Comparison of ENCODE assay signal across 20 cellular contexts in the genomic region with DNA sequence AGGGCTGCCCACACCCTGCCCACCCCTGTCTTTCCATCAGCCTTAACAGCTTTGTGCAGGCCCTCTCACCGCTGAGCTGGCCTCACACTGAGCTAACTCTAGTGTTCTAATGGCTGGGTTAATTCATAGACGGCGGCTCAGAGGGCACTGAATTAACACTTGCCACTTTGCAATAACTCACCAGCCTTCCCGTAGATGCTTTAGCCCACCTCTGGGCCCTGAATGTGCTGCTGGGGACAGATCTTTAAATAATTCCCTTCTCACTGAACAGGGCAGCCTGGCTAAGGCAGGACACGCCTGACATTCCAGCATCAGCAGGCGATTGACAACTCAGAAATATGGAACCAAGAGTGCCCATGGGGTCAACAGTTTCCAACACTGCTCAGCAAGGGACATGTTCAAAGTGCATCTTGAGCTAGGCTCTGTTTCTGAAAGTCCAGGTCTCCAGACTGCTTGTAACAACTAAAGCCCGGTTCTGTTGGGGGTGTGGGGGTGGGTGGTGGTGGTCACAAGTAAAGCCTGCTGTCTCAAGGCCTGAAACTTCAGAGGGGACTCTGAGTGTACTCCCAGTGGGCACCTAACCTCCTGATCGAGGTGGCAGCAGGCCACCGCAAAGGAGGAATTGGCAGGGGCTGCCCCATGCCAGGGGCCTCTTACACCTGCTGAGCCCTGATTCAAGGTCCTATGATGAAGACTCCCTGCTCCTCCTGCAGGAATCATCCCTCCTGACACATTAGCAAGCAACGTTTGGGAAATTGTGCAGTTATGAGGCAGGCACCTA.
A peak's percentile ranks its signal among the peaks of the same experiment; 100 is the strongest.
DNase-seq lines count a peak whose midpoint lies in the region; ATAC-seq and TF ChIP-seq lines count a peak whose summit lies in the region.
"Had no signal": no experiment of that assay in that cellular context is flagged by ENCODE, and none has a peak within 500 bp of the region (broad histone marks: within the 10 kb centered on the region; RNA-seq: fewer than 3 reads in every experiment).

No MANE protein-coding gene starts in this region.

- H3K36me3 Mint-ChIP-seq in GM23338 (ENCODE audit: low read depth) (no peaks in the 10 kb centered on the region), glutamatergic neuron (ENCODE audit: unreplicated experiment) (peaks cover 7% of the 10 kb centered on the region), neural progenitor cell (no peaks in the 10 kb centered on the region)
- H3K36me3 Mint-ChIP-seq: CD8-positive, alpha-beta memory T cell had no signal

- no peaks in the 10 kb centered on the region for H3K27me3 ChIP-seq in GM23338 (ENCODE audit: insufficient read depth)
- H3K27me3 ChIP-seq in neural progenitor cell = no peaks in the 10 kb centered on the region
- no peaks in the 10 kb centered on the region for H3K27me3 ChIP-seq in adrenal gland

- H3K4me3 ChIP-seq in GM23338 (no peak overlapping the region), neural progenitor cell (no peak overlapping the region), adrenal gland (no peak overlapping the region)

- H3K9ac ChIP-seq in neural progenitor cell = no peak overlapping the region

- no peaks in the 10 kb centered on the region for H3K9me2 ChIP-seq in GM23338 (ENCODE audit: insufficient read depth)

- no peak overlapping the region for H3K27ac ChIP-seq in GM23338 (ENCODE audit: low read depth)
- no peak overlapping the region for H3K27ac ChIP-seq in neural progenitor cell
- H3K27ac ChIP-seq in adrenal gland = no peak overlapping the region
- H3K27ac ChIP-seq: C4-2B had no signal

- H3K36me3 ChIP-seq in GM23338 (ENCODE audit: insufficient read depth) = no peaks in the 10 kb centered on the region
- H3K36me3 ChIP-seq in neural progenitor cell = no peaks in the 10 kb centered on the region
- no peaks in the 10 kb centered on the region for H3K36me3 ChIP-seq in adrenal gland (replicated peaks in 1 of 2)

- DNase-seq in GM23338 (ENCODE audit: low spot score) = no peak
- peak; percentile 38 for DNase-seq in NCI-H69 (lab: John Stamatoyannopoulos, UW)
- DNase-seq in glutamatergic neuron = no peak
- no peak for DNase-seq in neural progenitor cell (ENCODE audit: low spot score)
- no peak for DNase-seq in NCI-H1930 (lab: John Stamatoyannopoulos, UW)
- DNase-seq in GM10266 (ENCODE audit: extremely low spot score) = no peak
- DNase-seq in adrenal gland = no peak
- DNase-seq: CD8-positive, alpha-beta memory T cell; GDM1; HFFc6; Kasumi-1; NCI-H1417 treated with DMSO at 0.1 percent for 48 hours; NCI-H187; NCI-H2227 treated with DMSO at 0.1 percent for 48 hours; NCI-H510A; NCI-H748 treated with DMSO at 0.1 percent for 48 hours; OCI-M1; Right ventricle myocardium superior had no signal

- H3F3A ChIP-seq in GM23338 (replicated peaks; ENCODE audit: low read depth) (no peaks in the 10 kb centered on the region), neural progenitor cell (ENCODE audit: low read depth) (peaks cover 46% of the 10 kb centered on the region)

- H3K79me2 ChIP-seq in GM23338 (replicated peaks; ENCODE audit: insufficient read depth) (no peaks in the 10 kb centered on the region), neural progenitor cell (ENCODE audit: low read depth) (no peaks in the 10 kb centered on the region)

- H3K4me1 Mint-ChIP-seq in GM23338 (peaks cover 46% of the 10 kb centered on the region), glutamatergic neuron (ENCODE audit: low read depth, unreplicated experiment) (peaks cover 29% of the 10 kb centered on the region), neural progenitor cell (peaks cover 83% of the 10 kb centered on the region)
- H3K4me1 Mint-ChIP-seq: CD8-positive, alpha-beta memory T cell had no signal

- H3K9me3 ChIP-seq in neural progenitor cell (ENCODE audit: low read depth) (no peaks in the 10 kb centered on the region), adrenal gland (replicated peaks in 1 of 3) (no peaks in the 10 kb centered on the region)

- H2AFZ ChIP-seq in GM23338 (0 out of 2 replicates have a peak overlapping the region, but pooled peaks have one; percentile 32), neural progenitor cell (replicated peaks) (no peak overlapping the region)

- TF ChIP-seq CTCF in GM23338 (conservative IDR thresholded peaks at IDR 0.05; ENCODE audit: low read depth in 2 of 2) (peak in 1 of 2 experiments; percentile 30; a peak in 2 of 4 replicates), glutamatergic neuron (IDR thresholded peaks at IDR 0.05; ENCODE audit: partially characterized antibody, unreplicated experiment) (no peak), neural progenitor cell (IDR thresholded peaks at IDR 0.05) (no peak), GM10266 (IDR thresholded peaks at IDR 0.05; ENCODE audit: control insufficient read depth, insufficient read depth, low read depth, missing control alignments) (no peak), adrenal gland (IDR thresholded peaks at IDR 0.05) (no peak)

- H4K20me1 ChIP-seq in GM23338 (replicated peaks; ENCODE audit: insufficient read depth) (no peaks in the 10 kb centered on the region), neural progenitor cell (ENCODE audit: low read depth) (no peaks in the 10 kb centered on the region)

- peaks cover 12% of the 10 kb centered on the region for H3K27me3 Mint-ChIP-seq in GM23338 (ENCODE audit: insufficient read depth, low read depth, poor library complexity)
- H3K27me3 Mint-ChIP-seq in glutamatergic neuron (ENCODE audit: unreplicated experiment) = peaks cover 3% of the 10 kb centered on the region
- H3K27me3 Mint-ChIP-seq in neural progenitor cell (ENCODE audit: insufficient read depth, low read depth) = peaks cover 14% of the 10 kb centered on the region

- intact Hi-C loops in adrenal gland (cut with DNase I) = no loop called here

- WGBS in adrenal gland, 4 donors = 79 to 88% (median 84%) methylated on average over 8 to 10 of the region's 10 CpGs

- H3K4me2 ChIP-seq in GM23338 (peak overlapping the region; percentile 35), neural progenitor cell (no peak overlapping the region)

- TF ChIP-seq POLR2A in adrenal gland (IDR thresholded peaks at IDR 0.05) = no peak

- ATAC-seq in GM23338 = peak; percentile 17; the same call in 1 of the 3 replicates
- ATAC-seq in GM18858 (IDR thresholded peaks at IDR 0.05; ENCODE audit: unreplicated experiment) = no peak

- H3K4me1 ChIP-seq in GM23338 (ENCODE audit: insufficient read depth) (peaks cover 49% of the 10 kb centered on the region), neural progenitor cell (peaks cover 73% of the 10 kb centered on the region), adrenal gland (replicated peaks in 1 of 2) (no peaks in the 10 kb centered on the region)

- no peak overlapping the region for H3K4me3 Mint-ChIP-seq in GM23338
- H3K4me3 Mint-ChIP-seq in glutamatergic neuron (ENCODE audit: unreplicated experiment) = peak overlapping the region; percentile 4
- H3K4me3 Mint-ChIP-seq in neural progenitor cell = peak overlapping the region; percentile 37
- H3K4me3 Mint-ChIP-seq: CD8-positive, alpha-beta memory T cell; HFFc6 had no signal

- H3K27ac Mint-ChIP-seq in GM23338 (no peak overlapping the region), glutamatergic neuron (ENCODE audit: unreplicated experiment) (no peak overlapping the region), neural progenitor cell (no peak overlapping the region)
- H3K27ac Mint-ChIP-seq: CD8-positive, alpha-beta memory T cell; HFFc6 had no signal

- H3K9me3 Mint-ChIP-seq in GM23338 = no peaks in the 10 kb centered on the region
- H3K9me3 Mint-ChIP-seq in glutamatergic neuron (ENCODE audit: unreplicated experiment) = peaks cover 6% of the 10 kb centered on the region
- H3K9me3 Mint-ChIP-seq in neural progenitor cell = no peaks in the 10 kb centered on the region
- H3K9me3 Mint-ChIP-seq: CD8-positive, alpha-beta memory T cell; HFFc6 had no signal

TF ChIP-seq in GM23338, 12 proteins besides CTCF, POLR2A, EP300 and RAD21 (continues in another document):
- TF ChIP-seq NANOG (IDR thresholded peaks at IDR 0.05; ENCODE audit: borderline replicate concordance) = no peak
- no peak for TF ChIP-seq CREB1 (CRISPR knock-in tag; IDR thresholded peaks at IDR 0.05; ENCODE audit: low read depth)
- TF ChIP-seq EZH2 (IDR thresholded peaks at IDR 0.05; ENCODE audit: low read depth, unreplicated experiment) = no peak
- no peak for TF ChIP-seq JUNB (IDR thresholded peaks at IDR 0.05; ENCODE audit: unreplicated experiment)
